ENCODE assay signal across 25 cellular contexts in the genomic region with DNA sequence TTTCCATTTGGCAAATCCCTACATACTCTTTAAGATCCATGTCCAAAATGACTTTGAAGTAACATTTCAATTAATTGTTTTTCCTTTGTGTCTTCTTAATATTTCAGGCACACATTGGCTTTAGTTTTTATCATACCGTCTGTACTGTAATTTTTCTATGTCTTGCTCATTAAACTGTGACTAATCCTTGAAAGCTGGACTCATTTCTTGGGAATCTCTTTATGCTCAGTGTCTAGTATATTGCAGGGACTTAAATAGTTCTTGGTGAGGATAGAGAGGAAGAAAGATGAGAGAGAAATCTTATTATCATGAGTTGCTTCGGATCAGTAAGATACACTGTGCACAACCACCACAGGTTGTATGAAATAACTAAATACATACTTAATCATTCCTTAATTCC.
"Had no signal": no experiment of that assay in that cellular context is flagged by ENCODE, and none has a peak within 500 bp of the region (broad histone marks: within the 10 kb centered on the region; RNA-seq: fewer than 3 reads in every experiment).

No MANE protein-coding gene starts in this region.

- ATAC-seq: activated naive CD4-positive, alpha-beta T cell treated with anti-CD3 and anti-CD28 coated beads, Interleukin-2, amount 50 U/mL, for 72 hours; esophagus mucosa; left cardiac atrium; naive thymus-derived CD4-positive, alpha-beta T cell; psoas muscle; right cardiac atrium; stimulated activated naive CD8-positive, alpha-beta T cell treated with anti-CD3 and anti-CD28 coated beads, Interleukin-15, amount 100 ng/mL, for 72 hours had no signal

- H3K4me3 Mint-ChIP-seq: activated B cell treated with CpG ODN at 0.5 μM for 24 hours; activated CD4-positive, alpha-beta memory T cell treated with anti-CD3 and anti-CD28 coated beads for 36 hours; activated T-helper 1 cell treated with anti-CD3 and anti-CD28 coated beads, Interleukin-12 subunit alpha, Interleukin-12 subunit beta, Interleukin-2, Interleukin-4 antibody, amounts not matched to agents 30 ng/mL and 10 ng/mL and 1 ng/mL, durations not matched to agents 14 hours and 24 hours and 36 hours; brain; central memory CD8-positive, alpha-beta T cell; dendritic cell treated with granulocyte-macrophage colony-stimulating factor and Interleukin-4, amounts not matched to agents 40 ng/mL and 50 ng/mL, for 4 days; naive thymus-derived CD4-positive, alpha-beta T cell; neural progenitor cell; stimulated activated naive CD8-positive, alpha-beta T cell treated with anti-CD3 and anti-CD28 coated beads, Interleukin-15, amount 100 ng/mL, for 72 hours had no signal

- H3K9me3 ChIP-seq: psoas muscle, suprapubic skin, transverse colon, uterus had no signal

- H3K4me1 ChIP-seq: neural progenitor cell, psoas muscle, transverse colon, uterus had no signal

- H3K27ac Mint-ChIP-seq: activated B cell treated with CpG ODN at 0.5 μM for 24 hours; activated CD4-positive, alpha-beta memory T cell treated with anti-CD3 and anti-CD28 coated beads for 36 hours; activated naive CD4-positive, alpha-beta T cell treated with anti-CD3 and anti-CD28 coated beads, Interleukin-2, amount 50 U/mL, for 72 hours; activated T-helper 1 cell treated with anti-CD3 and anti-CD28 coated beads, Interleukin-12 subunit alpha, Interleukin-12 subunit beta, Interleukin-2, Interleukin-4 antibody, amounts not matched to agents 30 ng/mL and 10 ng/mL and 1 ng/mL, durations not matched to agents 14 hours and 24 hours and 36 hours; dendritic cell treated with granulocyte-macrophage colony-stimulating factor and Interleukin-4, amounts not matched to agents 40 ng/mL and 50 ng/mL, for 4 days; naive thymus-derived CD4-positive, alpha-beta T cell; neural progenitor cell; stimulated activated naive CD8-positive, alpha-beta T cell treated with anti-CD3 and anti-CD28 coated beads, Interleukin-15, amount 100 ng/mL, for 72 hours had no signal

- H3K27me3 Mint-ChIP-seq: activated B cell treated with CpG ODN at 0.5 μM for 24 hours; activated CD4-positive, alpha-beta memory T cell treated with anti-CD3 and anti-CD28 coated beads for 36 hours; central memory CD8-positive, alpha-beta T cell; dendritic cell treated with granulocyte-macrophage colony-stimulating factor and Interleukin-4, amounts not matched to agents 40 ng/mL and 50 ng/mL, for 4 days; naive thymus-derived CD4-positive, alpha-beta T cell; stimulated activated naive CD8-positive, alpha-beta T cell treated with anti-CD3 and anti-CD28 coated beads, Interleukin-15, amount 100 ng/mL, for 72 hours had no signal

- H3K27me3 ChIP-seq: neural progenitor cell, suprapubic skin, transverse colon, uterus had no signal

- H3K9me3 Mint-ChIP-seq: activated B cell treated with CpG ODN at 0.5 μM for 24 hours had no signal

- H2AFZ ChIP-seq: neural progenitor cell had no signal

- H3K36me3 Mint-ChIP-seq: activated CD4-positive, alpha-beta memory T cell treated with anti-CD3 and anti-CD28 coated beads for 36 hours; brain; naive thymus-derived CD4-positive, alpha-beta T cell; neural progenitor cell had no signal

- H3K4me3 ChIP-seq: neural progenitor cell, psoas muscle, suprapubic skin, transverse colon, uterus had no signal

- H3K9ac ChIP-seq: neural progenitor cell had no signal

- H3K4me2 ChIP-seq: neural progenitor cell had no signal

- FAIRE-seq: small intestine had no signal

- DNase-seq: activated B cell treated with CpG ODN at 0.5 μM for 24 hours; activated CD4-positive, alpha-beta memory T cell treated with anti-CD3 and anti-CD28 coated beads for 36 hours; activated CD4-positive, alpha-beta T cell treated with anti-CD3 and anti-CD28 coated beads for 4 hours; activated gamma-delta T cell treated with Interleukin-2 at 50 U/mL for 16 hours; activated T-cell treated with anti-CD3 and anti-CD28 coated beads for 4 hours; amygdala; effector CD8-positive, alpha-beta T cell; left cardiac atrium; mesenchymal stem cell; naive thymus-derived CD4-positive, alpha-beta T cell; psoas muscle; right cardiac atrium; small intestine; stimulated activated CD4-positive, alpha-beta T cell treated with anti-CD3 and anti-CD28 coated beads, Interleukin-4, amount 100 ng/mL, for 1 hour; stimulated activated naive CD8-positive, alpha-beta T cell treated with anti-CD3 and anti-CD28 coated beads, Interleukin-15, amount 100 ng/mL, for 72 hours; transverse colon; uterus had no signal

- H3K27ac ChIP-seq: neural progenitor cell, psoas muscle, suprapubic skin, transverse colon, uterus had no signal

- H3K4me1 Mint-ChIP-seq: activated B cell treated with CpG ODN at 0.5 μM for 24 hours; central memory CD8-positive, alpha-beta T cell; naive thymus-derived CD4-positive, alpha-beta T cell; stimulated activated naive CD8-positive, alpha-beta T cell treated with anti-CD3 and anti-CD28 coated beads, Interleukin-15, amount 100 ng/mL, for 72 hours had no signal

- H3K36me3 ChIP-seq: neural progenitor cell, suprapubic skin, transverse colon, uterus had no signal
